Comparison of ENCODE assay signal across 20 cellular contexts in genomic region chr7:44776211-44776610, GRCh38.
"Had no signal": no experiment of that assay in that cellular context is flagged by ENCODE, and none has a peak within 500 bp of the region (broad histone marks: within the 10 kb centered on the region; RNA-seq: fewer than 3 reads in every experiment).

No MANE protein-coding gene starts in this region.

- H3K4me3 ChIP-seq: colonic mucosa, heart left ventricle, ovary, tibial artery, upper lobe of left lung, uterus had no signal

- H3K9me3 ChIP-seq: colonic mucosa, heart left ventricle, ovary, tibial artery, upper lobe of left lung, uterus had no signal

- H3K27ac ChIP-seq: colonic mucosa, heart left ventricle, ovary, tibial artery, upper lobe of left lung, uterus had no signal

- DNase-seq: colonic mucosa; dermis blood vessel endothelial cell; erythroblast; foreskin melanocyte; heart left ventricle; hippocampal formation; kidney glomerular epithelial cell; mammary epithelial cell; naive thymus-derived CD4-positive, alpha-beta T cell; nephron progenitor cell; ovary; right cardiac atrium; stimulated activated CD4-positive, alpha-beta T cell treated with anti-CD3 and anti-CD28 coated beads, Interleukin-15, amount 100 ng/mL, for 24 hours; stimulated activated CD4-positive, alpha-beta T cell treated with anti-CD3 and anti-CD28 coated beads, Interleukin-1b, Interleukin-23, amount 100 ng/mL, for 48 hours; stimulated activated CD4-positive, alpha-beta T cell treated with anti-CD3 and anti-CD28 coated beads, Interleukin-4, amount 100 ng/mL, for 24 hours; tibial artery; upper lobe of left lung; uterus had no signal

- ATAC-seq: heart left ventricle; left lobe of liver; naive thymus-derived CD4-positive, alpha-beta T cell; right cardiac atrium; stimulated activated memory B cell treated with anti-CD40 and anti-IgM and Interleukin-4, amounts not matched to agents 10 μg/mL and 1 μg/mL and 100 μg/mL, for 72 hours had no signal

- H3K27me3 ChIP-seq: colonic mucosa, heart left ventricle, ovary, upper lobe of left lung, uterus had no signal

- H3K4me1 ChIP-seq: colonic mucosa, heart left ventricle, tibial artery, uterus had no signal

- H3K36me3 ChIP-seq: colonic mucosa, heart left ventricle, ovary, tibial artery, upper lobe of left lung, uterus had no signal
